7 cellular contexts compared by ENCODE assay signal in genomic region chr3:71926242-71926560, GRCh38.
DNase-seq lines count a peak whose midpoint lies in the region; ATAC-seq and TF ChIP-seq lines count a peak whose summit lies in the region.

No MANE protein-coding gene starts in this region.

- H3K4me1 ChIP-seq in OCI-LY1 (ENCODE audit: insufficient read depth, low read length, severe bottlenecking): no peaks in the 10 kb centered on the region
- no peaks in the 10 kb centered on the region for H3K4me1 ChIP-seq in uterus
- H3K4me1 ChIP-seq in esophagus muscularis mucosa: peaks cover 0 to 8% (median 7%) of the 10 kb centered on the region in 4 donors

- H3K79me2 ChIP-seq in OCI-LY1 (ENCODE audit: insufficient read depth, low read length): no peaks in the 10 kb centered on the region

- intact Hi-C loops in uterus (cut with DNase I; ENCODE audit: low total_unique reads) (no loop called here), esophagus muscularis mucosa (cut with DNase I) (no loop called here)

- no peak overlapping the region for H2AFZ ChIP-seq in OCI-LY1 (ENCODE audit: low read length)

- no peaks in the 10 kb centered on the region for H3K36me3 ChIP-seq in OCI-LY1 (ENCODE audit: insufficient read depth, low read length)
- no peaks in the 10 kb centered on the region for H3K36me3 ChIP-seq in uterus
- H3K36me3 ChIP-seq in esophagus muscularis mucosa: no peaks in the 10 kb centered on the region

- no peak for TF ChIP-seq EP300 in esophagus muscularis mucosa (IDR thresholded peaks at IDR 0.05)

- H3K4me3 ChIP-seq in OCI-LY1 (ENCODE audit: low read depth, low read length, poor library complexity, severe bottlenecking): no peak overlapping the region
- no peak overlapping the region for H3K4me3 ChIP-seq in uterus
- H3K4me3 ChIP-seq in esophagus muscularis mucosa: no peak overlapping the region

- TF ChIP-seq CTCF in GM12872 (IDR thresholded peaks at IDR 0.05; ENCODE audit: insufficient read depth, low read depth, low read length): peak; percentile 46
- TF ChIP-seq CTCF in OCI-LY1 (IDR thresholded peaks at IDR 0.05; ENCODE audit: low read length): peak; percentile 34; the same call in 1 of the 2 replicates
- TF ChIP-seq CTCF in uterus (IDR thresholded peaks at IDR 0.05): peak in 3 of 4 experiments; percentile 16 to 31 (median 17)
- no peak for TF ChIP-seq CTCF in esophagus muscularis mucosa (IDR thresholded peaks at IDR 0.05)

- no peak overlapping the region for H3K27ac ChIP-seq in OCI-LY1 (ENCODE audit: low read depth, low read length, poor library complexity, severe bottlenecking)
- H3K27ac ChIP-seq in uterus: no peak overlapping the region
- no peak overlapping the region for H3K27ac ChIP-seq in esophagus muscularis mucosa (replicated peaks in 1 of 4)

- H4K20me1 ChIP-seq in OCI-LY1 (ENCODE audit: insufficient read depth, low read length): no peaks in the 10 kb centered on the region

- no peaks in the 10 kb centered on the region for H3K27me3 ChIP-seq in OCI-LY1 (ENCODE audit: insufficient read depth, low read length)
- H3K27me3 ChIP-seq in uterus: no peaks in the 10 kb centered on the region
- H3K27me3 ChIP-seq in esophagus muscularis mucosa: no peaks in the 10 kb centered on the region

- H3K9me3 ChIP-seq in OCI-LY1 (ENCODE audit: low read length) (no peaks in the 10 kb centered on the region), uterus (no peaks in the 10 kb centered on the region), esophagus muscularis mucosa (no peaks in the 10 kb centered on the region)

- H3F3A ChIP-seq in OCI-LY1 (ENCODE audit: insufficient read depth, low read length): no peaks in the 10 kb centered on the region

- no peak overlapping the region for H3K9ac ChIP-seq in OCI-LY1 (ENCODE audit: low read length)

- no peak overlapping the region for H3K4me2 ChIP-seq in OCI-LY1 (ENCODE audit: low read length)

- DNase-seq in glomerular visceral epithelial cell (ENCODE audit: extremely low spot score) (peak; percentile 18), uterus (peak in 1 of 2 donors; percentile 19), esophagus muscularis mucosa (ENCODE audit: extremely low spot score) (no peak)

- TF ChIP-seq POLR2A in uterus (IDR thresholded peaks at IDR 0.05): no peak
- no peak for TF ChIP-seq POLR2A in esophagus muscularis mucosa (IDR thresholded peaks at IDR 0.05; ENCODE audit: low read depth)

- 48% methylated on average over 2 of the region's 2 CpGs for WGBS in esophagus muscularis mucosa

- no peaks in the 10 kb centered on the region for H3K9me2 ChIP-seq in OCI-LY1 (ENCODE audit: low read depth, low read length)

- ATAC-seq in HG03354 (IDR thresholded peaks at IDR 0.05; ENCODE audit: poor library complexity, severe bottlenecking, unreplicated experiment): peak; percentile 70
- ATAC-seq in HG03097 (IDR thresholded peaks at IDR 0.05; ENCODE audit: low FRiP score, unreplicated experiment): no peak

Comparison
In these comparisons a context has a peak if more than half of its experiments do, and no peak if none do; other contexts are left out.
1. CTCF ChIP-seq: peak in GM12872 (single experiment), OCI-LY1 (single experiment) and uterus (3 of 4); none in esophagus muscularis mucosa (0 of 3).